In the genomic region with DNA sequence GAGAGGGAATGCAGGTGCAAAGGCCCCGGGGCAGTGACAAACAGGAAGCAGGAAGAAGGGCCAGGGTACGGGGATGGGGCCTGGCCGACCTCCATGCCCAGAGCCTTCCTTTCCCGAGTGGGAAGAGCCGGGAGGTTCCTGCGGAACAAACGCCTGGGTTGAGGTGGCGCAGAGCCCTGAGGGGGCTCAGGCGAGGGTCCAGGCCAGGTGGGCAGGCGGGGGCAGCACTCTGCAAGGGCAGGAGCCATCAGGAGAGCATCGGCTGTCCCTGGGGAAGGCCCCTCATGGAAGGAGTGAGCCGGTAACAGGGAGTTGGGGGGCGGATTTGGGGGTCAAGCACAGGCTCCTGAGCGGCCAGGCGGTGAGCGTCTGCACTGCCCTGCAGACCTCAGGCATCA, we compare ENCODE assay signal across 1 cellular context.
TF ChIP-seq lines count a peak whose summit lies in the region.

No MANE protein-coding gene starts in this region.

TF ChIP-seq in HepG2, 621 proteins besides CTCF, POLR2A, EP300 and RAD21 (continued from another document):
- TF ChIP-seq HIVEP1 (CRISPR knock-in tag; IDR thresholded peaks at IDR 0.05) (no peak), CBX5 (CRISPR knock-in tag; IDR thresholded peaks at IDR 0.05; ENCODE audit: borderline replicate concordance) (no peak), ZNF850 (CRISPR knock-in tag; conservative IDR thresholded peaks at IDR 0.05) (no peak), ZBTB25 (CRISPR knock-in tag; IDR thresholded peaks at IDR 0.05) (no peak), SMAD9 (CRISPR knock-in tag; IDR thresholded peaks at IDR 0.05) (no peak), ZNF10 (CRISPR knock-in tag; IDR thresholded peaks at IDR 0.05; ENCODE audit: borderline replicate concordance, low read depth) (no peak), GTF3A (CRISPR knock-in tag; conservative IDR thresholded peaks at IDR 0.05) (no peak), PITX1 (CRISPR knock-in tag; IDR thresholded peaks at IDR 0.05) (no peak), ZKSCAN5 (CRISPR knock-in tag; IDR thresholded peaks at IDR 0.05) (no peak), ZFP36L1 (CRISPR knock-in tag; IDR thresholded peaks at IDR 0.05) (no peak), MBD4 (IDR thresholded peaks at IDR 0.05; ENCODE audit: borderline replicate concordance, low read length) (no peak), NFYC (CRISPR knock-in tag; IDR thresholded peaks at IDR 0.05) (no peak), ZNF691 (CRISPR knock-in tag; IDR thresholded peaks at IDR 0.05; ENCODE audit: borderline replicate concordance, low read depth) (no peak)
